17 cellular contexts compared by ENCODE assay signal in the genomic region with DNA sequence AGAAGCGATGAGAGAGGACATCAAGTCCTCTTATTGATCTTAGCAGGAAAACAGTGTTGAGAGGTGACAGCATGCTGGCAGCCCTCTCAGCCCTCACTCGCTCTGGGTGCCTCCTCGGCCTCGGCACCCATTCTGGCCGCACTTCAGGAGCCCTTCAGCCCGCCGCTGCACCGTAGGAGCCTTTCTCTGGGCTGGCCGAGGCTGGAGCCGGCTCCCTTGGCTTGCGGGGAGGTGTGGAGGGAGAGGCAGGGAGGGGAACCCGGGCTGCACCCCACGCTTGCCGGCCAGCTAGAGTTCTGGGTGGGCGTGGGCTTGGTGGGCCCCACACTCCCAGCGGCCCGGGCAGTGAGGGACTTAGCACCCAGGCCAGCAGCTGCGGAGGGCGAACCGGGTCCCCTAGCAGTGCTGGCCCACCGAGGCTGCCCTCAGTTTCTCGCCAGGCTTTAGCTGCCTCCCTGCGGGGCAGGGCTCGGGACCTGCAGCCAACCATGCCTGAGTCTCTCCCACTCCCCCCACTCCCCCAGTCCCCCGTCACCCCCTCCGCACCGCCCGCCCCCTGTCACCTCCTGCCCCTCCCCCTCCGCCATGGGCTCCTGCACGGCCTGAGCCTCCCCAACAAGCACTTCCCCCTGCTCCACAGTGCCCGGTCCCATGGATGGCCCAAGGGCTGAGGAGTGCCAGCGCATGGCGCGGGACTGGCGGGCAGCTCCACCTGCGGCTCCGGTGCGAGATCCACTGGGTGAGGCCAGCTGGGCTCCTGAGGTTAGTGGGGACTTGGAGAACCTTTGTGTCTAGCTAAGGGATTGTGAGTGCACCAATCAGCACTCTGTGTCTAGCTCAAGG. TPM values are rescaled to one million over a fixed set of nuclear protein-coding genes. Genes with fewer than 3 reads are reported as not detected.
DNase-seq lines count a peak whose midpoint lies in the region; ATAC-seq and TF ChIP-seq lines count a peak whose summit lies in the region.
"Had no signal": no experiment of that assay in that cellular context is flagged by ENCODE, and none has a peak within 500 bp of the region (broad histone marks: within the 10 kb centered on the region; RNA-seq: fewer than 3 reads in every experiment).

No MANE protein-coding gene starts in this region.

- DNase-seq in activated effector memory CD4-positive, alpha-beta T cell treated with anti-CD3 and anti-CD28 coated beads, Interleukin-2, amount 50 U/mL, for 16 hours: peak; percentile 61
- no peak for DNase-seq in activated effector memory CD4-positive, alpha-beta T cell treated with Interleukin-2 at 50 U/mL for 16 hours
- DNase-seq in right cardiac atrium (peak in 2 of 3 donors; percentile 25 to 43), left ventricle myocardium inferior (no peak), mesenchymal stem cell (no peak), nephron progenitor cell (no peak)
- DNase-seq in activated CD4-positive, CD25-positive, alpha-beta regulatory T cell (lab: John Stamatoyannopoulos, UW): no peak
- DNase-seq: CD8-positive, alpha-beta T cell; COR-L47; DMS153; DMS79 treated with DMSO at 0.1 percent for 48 hours; EL; H7 had no signal

- H3K27ac Mint-ChIP-seq in nephron progenitor cell: no peak overlapping the region
- H3K27ac Mint-ChIP-seq: CD14-positive monocyte; CD8-positive, alpha-beta T cell; GM23338 had no signal

- intact Hi-C loops in right cardiac atrium (cut with DNase I): no loop called here
- intact Hi-C loops in left ventricle myocardium inferior (cut with micrococcal nuclease): no loop called here

- H2BK120ac ChIP-seq in mesenchymal stem cell (ENCODE audit: low read depth, low read length): peak overlapping the region; percentile 58

- H3K27ac ChIP-seq in right cardiac atrium (ENCODE audit: low read length): no peak overlapping the region
- no peak overlapping the region for H3K27ac ChIP-seq in left ventricle myocardium inferior (replicated peaks)
- H3K27ac ChIP-seq in mesenchymal stem cell (ENCODE audit: low read length, poor library complexity, severe bottlenecking): no peak overlapping the region
- H3K27ac ChIP-seq: 22Rv1 had no signal

- 94% methylated on average over 38 of the region's 38 CpGs for WGBS in right cardiac atrium
- 96% methylated on average over 16 of the region's 38 CpGs for WGBS in mesenchymal stem cell

- H3K14ac ChIP-seq in mesenchymal stem cell (ENCODE audit: low read length in 2 of 2): no peak overlapping the region

- H3K36me3 ChIP-seq in left ventricle myocardium inferior (no peaks in the 10 kb centered on the region), mesenchymal stem cell (ENCODE audit: control insufficient read depth in 1 of 2, insufficient read depth in 2 of 2, low read depth in 1 of 2, low read length in 2 of 2) (peaks cover 0 to 82% of the 10 kb centered on the region in 2 experiments)

- ATAC-seq in right cardiac atrium (no peak), HG02852 (IDR thresholded peaks at IDR 0.05; ENCODE audit: unreplicated experiment) (no peak)
- ATAC-seq: CD8-positive, alpha-beta T cell; GM23338 had no signal

- no peak overlapping the region for H2BK5ac ChIP-seq in mesenchymal stem cell (ENCODE audit: low read depth, low read length, poor library complexity, severe bottlenecking)

- H3K9me3 ChIP-seq in right cardiac atrium (ENCODE audit: control insufficient read depth, low read length): no peaks in the 10 kb centered on the region
- H3K9me3 ChIP-seq in left ventricle myocardium inferior (replicated peaks): peaks cover 4% of the 10 kb centered on the region
- no peaks in the 10 kb centered on the region for H3K9me3 ChIP-seq in mesenchymal stem cell (ENCODE audit: control insufficient read depth, low read length)

- H3K4me2 ChIP-seq in mesenchymal stem cell (ENCODE audit: low read length, poor library complexity, severe bottlenecking): no peak overlapping the region
- H3K4me2 ChIP-seq: GM23338 had no signal

- H4K8ac ChIP-seq in mesenchymal stem cell (ENCODE audit: low read length): no peak overlapping the region

- no peak overlapping the region for H3K4ac ChIP-seq in mesenchymal stem cell (ENCODE audit: low read depth in 1 of 2, low read length in 2 of 2)

- H3K27me3 Mint-ChIP-seq in nephron progenitor cell (ENCODE audit: low read depth, poor library complexity): peaks cover 6% of the 10 kb centered on the region

- H3K4me1 ChIP-seq in right cardiac atrium (ENCODE audit: control insufficient read depth, insufficient read depth, low read length) (no peaks in the 10 kb centered on the region), left ventricle myocardium inferior (no peaks in the 10 kb centered on the region), mesenchymal stem cell (ENCODE audit: control insufficient read depth, insufficient read depth, low read depth, low read length) (no peaks in the 10 kb centered on the region)

- no peak for TF ChIP-seq CTCF in left ventricle myocardium inferior (IDR thresholded peaks at IDR 0.05; ENCODE audit: borderline replicate concordance)
- no peak for TF ChIP-seq CTCF in nephron progenitor cell (IDR thresholded peaks at IDR 0.05)

- no peak overlapping the region for H2BK15ac ChIP-seq in mesenchymal stem cell (ENCODE audit: low read depth, poor library complexity, severe bottlenecking)

- H3K4me3 ChIP-seq in right cardiac atrium (ENCODE audit: low read length): no peak overlapping the region
- no peak overlapping the region for H3K4me3 ChIP-seq in left ventricle myocardium inferior
- H3K4me3 ChIP-seq in mesenchymal stem cell (ENCODE audit: insufficient read depth in 1 of 2, low read depth in 1 of 2, low read length in 2 of 2): no peak overlapping the region
- H3K4me3 ChIP-seq: GM23338 had no signal

- peaks cover 7% of the 10 kb centered on the region for H3K4me1 Mint-ChIP-seq in nephron progenitor cell

- H3K27me3 ChIP-seq in right cardiac atrium (ENCODE audit: control insufficient read depth, insufficient read depth): no peaks in the 10 kb centered on the region
- H3K27me3 ChIP-seq in left ventricle myocardium inferior (ENCODE audit: low read depth): no peaks in the 10 kb centered on the region
- H3K27me3 ChIP-seq in mesenchymal stem cell (ENCODE audit: control insufficient read depth in 1 of 2, insufficient read depth in 1 of 2, low read length in 2 of 2): no peaks in the 10 kb centered on the region

- no peak overlapping the region for H2AFZ ChIP-seq in mesenchymal stem cell (ENCODE audit: low read depth, low read length)
- H2AFZ ChIP-seq: GM23338 had no signal

- no peak overlapping the region for H3K4me3 Mint-ChIP-seq in nephron progenitor cell
- H3K4me3 Mint-ChIP-seq: CD14-positive monocyte; CD8-positive, alpha-beta T cell; GM23338 had no signal

- peaks cover 9% of the 10 kb centered on the region for H3K9me3 Mint-ChIP-seq in nephron progenitor cell
- H3K9me3 Mint-ChIP-seq: CD8-positive, alpha-beta T cell had no signal

- H3K36me3 Mint-ChIP-seq in nephron progenitor cell (ENCODE audit: low read depth): no peaks in the 10 kb centered on the region
- H3K36me3 Mint-ChIP-seq: CD14-positive monocyte; CD8-positive, alpha-beta T cell had no signal

- H3K18ac ChIP-seq in mesenchymal stem cell (ENCODE audit: low read depth in 1 of 2, low read length in 2 of 2): peak overlapping the region in 1 of 2 experiments; percentile 60

- H4K91ac ChIP-seq in mesenchymal stem cell (ENCODE audit: low read length): peak overlapping the region; percentile 89

- peak overlapping the region; percentile 80 for H3K9ac ChIP-seq in mesenchymal stem cell (ENCODE audit: low read length)

- H3K23ac ChIP-seq in mesenchymal stem cell (ENCODE audit: low read length in 2 of 2): no peak overlapping the region

- H3K79me1 ChIP-seq in mesenchymal stem cell (replicated peaks; ENCODE audit: low read length, poor library complexity, severe bottlenecking): no peaks in the 10 kb centered on the region

- H2AK5ac ChIP-seq in mesenchymal stem cell (ENCODE audit: low read length, severe bottlenecking): no peak overlapping the region

- peak overlapping the region; percentile 50 to 92 for H2BK12ac ChIP-seq in mesenchymal stem cell (ENCODE audit: low read length in 2 of 2)

RNA-seq across cellular contexts. Expression of a gene that starts 8.4 kb away (rescaled TPM):
- under 1 TPM; 0.29 to 0.97 (median 0.46) TPM for total RNA-seq in right cardiac atrium
- polyA plus RNA-seq in right cardiac atrium: 0.43 TPM
- total RNA-seq in left ventricle myocardium inferior: 0.71 TPM
- 13.0 TPM for polyA plus RNA-seq in mesenchymal stem cell (2013, experiment 1 of 2)
- polyA plus RNA-seq in mesenchymal stem cell (2013, experiment 2 of 2): 17.5 TPM
- total RNA-seq: CD8-positive, alpha-beta T cell; GM23338; H7 had no signal
- polyA plus RNA-seq: CD14-positive monocyte, GM23338 had no signal

Comparison
In these comparisons a context has a peak if more than half of its experiments do, and no peak if none do; other contexts are left out.
1. DNase-seq: peak in activated effector memory CD4-positive, alpha-beta T cell treated with anti-CD3 and anti-CD28 coated beads, Interleukin-2, amount 50 U/mL, for 16 hours (single experiment) and right cardiac atrium (2 of 3); none in activated effector memory CD4-positive, alpha-beta T cell treated with Interleukin-2 at 50 U/mL for 16 hours (single experiment), left ventricle myocardium inferior (single experiment), mesenchymal stem cell (single experiment), nephron progenitor cell (single experiment) and activated CD4-positive, CD25-positive, alpha-beta regulatory T cell (0 of 4).